In genomic region chr19:21396893-21397572, GRCh38 we compare ENCODE assay signal across 8 cellular contexts. TPM values are rescaled to one million over a fixed set of nuclear protein-coding genes. Genes with fewer than 3 reads are reported as not detected.
DNase-seq lines count a peak whose midpoint lies in the region; ATAC-seq and TF ChIP-seq lines count a peak whose summit lies in the region.

Gene ZNF493, plus strand, starts transcription at chr19:21397133. Its CDS starts 105 bp downstream, at chr19:21397238.

- peak within 1 kb of the TSS; percentile 81 for H3K4me3 ChIP-seq in astrocyte of the spinal cord (ENCODE audit: low read depth, low read length)

- in situ Hi-C loops in astrocyte of the spinal cord (cut with HindIII; ENCODE audit: low sequenced_read_pairs) = no loop called here

- TF ChIP-seq CTCF in astrocyte of the spinal cord (IDR thresholded peaks at IDR 0.05; ENCODE audit: low read depth, low read length) = no peak

- peak; percentile 99 for ATAC-seq in GM18499 (IDR thresholded peaks at IDR 0.05; ENCODE audit: insufficient read depth, unreplicated experiment)
- peak; percentile 100 for ATAC-seq in HG02884 (IDR thresholded peaks at IDR 0.05; ENCODE audit: unreplicated experiment)

- peak; percentile 88 for DNase-seq in NCI-H1694 treated with DMSO at 0.1 percent for 48 hours (lab: John Stamatoyannopoulos, UW)
- peak; percentile 81 for DNase-seq in T1000 (lab: John Stamatoyannopoulos, UW)
- DNase-seq in astrocyte of the spinal cord (ENCODE audit: low read depth, low spot score) = peak; percentile 95
- DNase-seq in hippocampal formation (lab: John Stamatoyannopoulos, UW) = peak; percentile 93 to 96
- DNase-seq in renal cortical epithelial cell (ENCODE audit: low read depth) = peak; percentile 89
- no peak for DNase-seq in NOMO-1 treated with DMSO at 0.1 percent for 48 hours (lab: John Stamatoyannopoulos, UW; ENCODE audit: unreplicated experiment)

RNA-seq across cellular contexts. Expression of gene ZNF493, which starts in this region (rescaled TPM):
- total RNA-seq in renal cortical epithelial cell = 4.9 and 26.2 TPM in 2 replicates
